In the genomic region with DNA sequence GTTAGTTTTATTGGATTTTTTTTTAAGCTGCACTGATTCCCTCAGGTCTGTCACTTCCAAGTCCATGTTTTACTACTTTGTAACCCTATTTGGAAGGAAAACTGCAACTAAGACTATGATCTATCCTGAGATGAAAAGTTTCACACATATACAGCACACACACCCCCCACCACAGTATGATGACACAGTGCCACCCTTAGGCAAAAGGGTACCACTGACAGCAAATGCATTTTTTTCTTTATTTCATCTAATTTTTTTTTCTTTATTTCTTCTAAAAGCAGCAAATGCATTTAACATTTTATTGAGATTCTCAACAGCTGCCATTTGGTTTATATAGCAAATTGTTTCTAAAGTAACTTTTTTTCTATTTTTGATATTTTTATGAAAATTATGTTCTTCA, we compare ENCODE assay signal across 9 cellular contexts. TPM values are rescaled to one million over a fixed set of nuclear protein-coding genes. Genes with fewer than 3 reads are reported as not detected.
DNase-seq lines count a peak whose midpoint lies in the region; ATAC-seq, FAIRE-seq and TF ChIP-seq lines count a peak whose summit lies in the region.
"Had no signal": no experiment of that assay in that cellular context is flagged by ENCODE, and none has a peak within 500 bp of the region (broad histone marks: within the 10 kb centered on the region; RNA-seq: fewer than 3 reads in every experiment).

No MANE protein-coding gene starts in this region.

- intact Hi-C loops in body of pancreas (cut with DNase I), result no loop called here

- H3K36me3 ChIP-seq in body of pancreas (replicated peaks in 1 of 2; ENCODE audit: insufficient read depth in 1 of 2, low read depth in 2 of 2), result no peaks in the 10 kb centered on the region

- peak; percentile 45 for DNase-seq in GM10266 (ENCODE audit: extremely low spot score)
- peak; percentile 71 for DNase-seq in OCI-M1 (lab: John Stamatoyannopoulos, UW)
- DNase-seq in body of pancreas, result peak in 1 of 4 donors; percentile 39
- peak; percentile 36 for DNase-seq in myocyte (ENCODE audit: low read depth)
- DNase-seq in NCI-H1105 treated with DMSO at 0.1 percent for 48 hours (lab: John Stamatoyannopoulos, UW), result no peak
- no peak for DNase-seq in SKM-1 (lab: John Stamatoyannopoulos, UW; ENCODE audit: unreplicated experiment)

- H3K27me3 ChIP-seq in body of pancreas, result no peaks in the 10 kb centered on the region

- H3K4me3 ChIP-seq in body of pancreas, result no peak overlapping the region

- ATAC-seq in body of pancreas, result no peak
- ATAC-seq in HG02885 (IDR thresholded peaks at IDR 0.05; ENCODE audit: poor library complexity, unreplicated experiment), result no peak

- no peak for TF ChIP-seq POLR2A in body of pancreas (IDR thresholded peaks at IDR 0.05)

- peak; percentile 65 for TF ChIP-seq CTCF in GM10266 (IDR thresholded peaks at IDR 0.05; ENCODE audit: control insufficient read depth, insufficient read depth, low read depth, missing control alignments)
- TF ChIP-seq CTCF in body of pancreas (IDR thresholded peaks at IDR 0.05), result peak in 5 of 7 experiments; percentile 24 to 47 (median 43)

- FAIRE-seq in A204.1 (lab: Jason Lieb, UNC), result peak; percentile 72

- peaks cover 7% of the 10 kb centered on the region for H3K4me1 ChIP-seq in body of pancreas

- no peaks in the 10 kb centered on the region for H3K9me3 ChIP-seq in body of pancreas

- no peak overlapping the region for H3K27ac ChIP-seq in body of pancreas

RNA-seq across cellular contexts. Expression of gene NGRN, which starts 21.2 kb away (rescaled TPM):
- total RNA-seq in body of pancreas (10 to 100 TPM; 27.4 to 27.8 TPM), myocyte (153 and 189 TPM in 2 replicates)
- 141 TPM for polyA plus RNA-seq in myocyte (2012)

RNA-seq across cellular contexts. Expression of gene TTLL13, which starts 37.3 kb away (rescaled TPM):
- not detected for total RNA-seq in body of pancreas
- 0.08 TPM in 1 of 2 replicates, not detected in the other for total RNA-seq in myocyte
- 0.35 TPM for polyA plus RNA-seq in myocyte (2012)
- total RNA-seq: glomerular endothelial cell had no signal

RNA-seq across cellular contexts. Expression of gene GDPGP1, which starts 52.7 kb away (rescaled TPM):
- total RNA-seq in body of pancreas (1 to 10 TPM in 1 of 2 donors, under 1 TPM in 1; 0.33 to 5.2 TPM), myocyte (5.2 and 11.2 TPM in 2 replicates)
- 5.1 TPM for polyA plus RNA-seq in myocyte (2012)

RNA-seq across cellular contexts. Expression of gene CIB1, which starts 52.9 kb away (rescaled TPM):
- total RNA-seq in body of pancreas (10 to 100 TPM; 36.6 to 59.0 TPM), myocyte (9.2 and 17.7 TPM in 2 replicates)
- 84.0 TPM for polyA plus RNA-seq in myocyte (2012)

Comparison
In these comparisons a context has a peak if more than half of its experiments do, and no peak if none do; other contexts are left out.
1. DNase-seq: peak in GM10266 (single experiment), OCI-M1 (single experiment) and myocyte (single experiment); none in NCI-H1105 treated with DMSO at 0.1 percent for 48 hours (single experiment) and SKM-1 (single experiment).